ENCODE assay signal across 8 cellular contexts in the genomic region with DNA sequence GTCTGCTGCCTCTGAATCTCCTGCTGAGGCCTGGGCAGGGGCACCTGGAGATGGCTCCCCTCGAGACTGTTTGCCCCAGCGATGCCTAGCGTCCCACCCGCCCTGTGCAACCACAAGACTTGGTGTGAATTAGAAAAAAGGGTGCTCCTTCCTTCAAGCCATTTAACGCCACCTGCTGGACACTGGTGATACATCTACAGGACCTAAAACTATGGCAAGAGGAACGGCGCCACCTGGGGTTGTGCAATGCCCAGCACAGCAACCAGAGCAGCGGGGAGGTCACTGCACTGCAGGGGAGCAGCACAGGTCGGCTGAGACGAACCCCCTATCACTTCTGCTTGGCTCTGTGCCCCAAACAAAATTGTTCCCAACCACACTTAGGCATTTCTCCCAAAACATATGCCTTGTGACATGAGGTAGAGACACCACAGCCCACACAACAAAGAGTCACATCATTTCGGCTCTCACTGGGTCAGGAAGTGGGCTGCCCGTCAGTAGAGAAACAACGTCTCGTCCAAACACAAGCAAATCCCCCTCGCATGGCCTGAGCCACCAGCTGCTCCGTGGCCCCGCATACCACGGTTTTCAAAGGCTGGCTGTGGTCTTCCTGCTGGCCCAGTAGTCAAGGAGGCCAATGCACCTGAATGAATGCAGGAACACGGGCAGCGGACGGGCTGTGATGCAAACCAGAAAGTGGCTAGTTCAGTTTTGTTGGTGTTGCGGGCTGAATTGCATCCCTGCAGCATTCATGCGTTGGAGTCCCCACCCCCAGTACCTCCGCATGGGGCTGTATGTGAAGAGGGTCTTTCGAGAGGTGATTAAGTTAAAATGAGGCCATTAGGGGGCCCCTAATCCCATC.
DNase-seq lines count a peak whose midpoint lies in the region; ATAC-seq, FAIRE-seq and TF ChIP-seq lines count a peak whose summit lies in the region.
"Had no signal": no experiment of that assay in that cellular context is flagged by ENCODE, and none has a peak within 500 bp of the region (broad histone marks: within the 10 kb centered on the region; RNA-seq: fewer than 3 reads in every experiment).

No MANE protein-coding gene starts in this region.

- intact Hi-C loops in K562 (cut with micrococcal nuclease) (loop anchor here (1.0 kb wide), 1 partner anchor 613 kb away; no protein-coding TSS in a partner anchor), kidney (cut with DNase I) (no loop called here)

- no peaks in the 10 kb centered on the region for H3K9me3 ChIP-seq in MG63
- H3K9me3 ChIP-seq in Peyer's patch = no peaks in the 10 kb centered on the region
- no peaks in the 10 kb centered on the region for H3K9me3 ChIP-seq in K562 (replicated peaks; ENCODE audit: control insufficient read depth, insufficient read depth, low read depth, low read length)
- no peaks in the 10 kb centered on the region for H3K9me3 ChIP-seq in kidney (ENCODE audit: control insufficient read depth in 1 of 2, low read length in 2 of 2)
- H3K9me3 ChIP-seq in T-helper 17 cell (ENCODE audit: control insufficient read depth, low read length, poor library complexity, severe bottlenecking) = no peaks in the 10 kb centered on the region

- no peaks in the 10 kb centered on the region for H3K79me2 ChIP-seq in K562 (ENCODE audit: control insufficient read depth, insufficient read depth, low read length)

- H3K4me1 ChIP-seq in Peyer's patch (no peaks in the 10 kb centered on the region), K562 (replicated peaks in 1 of 2; ENCODE audit: control insufficient read depth in 2 of 2, insufficient read depth in 2 of 2, low read length in 2 of 2) (no peaks in the 10 kb centered on the region), kidney (ENCODE audit: control insufficient read depth in 1 of 2, insufficient read depth in 1 of 2, low read depth in 1 of 2, low read length in 2 of 2) (no peaks in the 10 kb centered on the region)

- no peak overlapping the region for H3K9ac ChIP-seq in K562 (ENCODE audit: insufficient read depth in 1 of 2, low read depth in 2 of 2, low read length in 2 of 2)
- H3K9ac ChIP-seq in kidney (ENCODE audit: low read length in 2 of 2) = no peak overlapping the region

- H3K4me2 ChIP-seq in K562 (ENCODE audit: insufficient read depth, low read length) = no peak overlapping the region

- peak in 4 of 6 experiments; percentile 40 to 60 (median 59) for TF ChIP-seq CTCF in Peyer's patch (IDR thresholded peaks at IDR 0.05)
- TF ChIP-seq CTCF in K562 (IDR thresholded peaks at IDR 0.05 in 2 of 3, conservative IDR thresholded peaks at IDR 0.05 in 1 of 3; ENCODE audit: insufficient read depth in 2 of 3, low read depth in 1 of 3, low read length in 3 of 3) = peak; percentile 92 to 99 (median 99)
- peak; percentile 75 for TF ChIP-seq CTCF in kidney (IDR thresholded peaks at IDR 0.05; ENCODE audit: borderline replicate concordance, extremely low read depth, insufficient read depth)

- H3K4me3 Mint-ChIP-seq in T-helper 17 cell = no peak overlapping the region
- H3K4me3 Mint-ChIP-seq: activated naive CD8-positive, alpha-beta T cell had no signal

- H3K4me1 Mint-ChIP-seq in T-helper 17 cell = no peaks in the 10 kb centered on the region

- no peak overlapping the region for H3K27ac Mint-ChIP-seq in T-helper 17 cell
- H3K27ac Mint-ChIP-seq: activated naive CD8-positive, alpha-beta T cell had no signal

- H3K36me3 ChIP-seq in MG63 (no peaks in the 10 kb centered on the region), Peyer's patch (no peaks in the 10 kb centered on the region), K562 (ENCODE audit: control insufficient read depth, insufficient read depth, low read length) (no peaks in the 10 kb centered on the region), kidney (ENCODE audit: control insufficient read depth in 1 of 2, insufficient read depth in 2 of 2, low read length in 2 of 2) (no peaks in the 10 kb centered on the region)

- peaks cover 7% of the 10 kb centered on the region; the same call in 1 of the 2 replicates for H4K20me1 ChIP-seq in K562 (replicated peaks; ENCODE audit: control insufficient read depth, insufficient read depth, low read length)

- H3K27ac ChIP-seq in Peyer's patch = no peak overlapping the region
- H3K27ac ChIP-seq in K562 (ENCODE audit: extremely low read depth, low read depth, low read length) = no peak overlapping the region
- no peak overlapping the region for H3K27ac ChIP-seq in kidney (ENCODE audit: low read depth in 2 of 2, low read length in 2 of 2)

- 11% methylated on average over 20 of the region's 25 CpGs for WGBS in K562 (ENCODE audit: insufficient coverage, low coverage, missing lambda C conversion rate)

- H3K4me3 ChIP-seq in MG63 = no peak overlapping the region
- no peak overlapping the region for H3K4me3 ChIP-seq in Peyer's patch
- no peak overlapping the region for H3K4me3 ChIP-seq in K562
- H3K4me3 ChIP-seq in kidney (ENCODE audit: low read length in 2 of 2) = no peak overlapping the region

- TF ChIP-seq EP300 in K562 (IDR thresholded peaks at IDR 0.05; ENCODE audit: low read length) = no peak

- H3K27me3 Mint-ChIP-seq in T-helper 17 cell = peaks cover 31% of the 10 kb centered on the region

- no peaks in the 10 kb centered on the region for H3K27me3 ChIP-seq in MG63
- H3K27me3 ChIP-seq in Peyer's patch = no peaks in the 10 kb centered on the region
- peaks cover 0 to 27% of the 10 kb centered on the region in 2 experiments; a peak in 2 of 5 replicates for H3K27me3 ChIP-seq in K562 (ENCODE audit: control insufficient read depth in 2 of 2, insufficient read depth in 2 of 2, low read length in 2 of 2)

- TF ChIP-seq POLR2A in Peyer's patch (IDR thresholded peaks at IDR 0.05) (no peak), K562 (conservative IDR thresholded peaks at IDR 0.05) (no peak)

- TF ChIP-seq RAD21 in K562 (CRISPR knock-in tag; conservative IDR thresholded peaks at IDR 0.05 in 1 of 2, IDR thresholded peaks at IDR 0.05 in 1 of 2) = peak; percentile 23 to 65; a peak in 3 of 4 replicates

- ATAC-seq in K562 = peak; percentile 98
- no peak for ATAC-seq in T-helper 17 cell

- CTCF ChIA-PET in K562 (lab: Yijun Ruan, JAX; ENCODE audit: low intra/inter-chr PET ratio) = interaction anchor here (1.4 kb wide), 1 partner anchor 613 kb away, joined by 8 read pairs; no protein-coding TSS in a partner anchor

- H3K9me1 ChIP-seq in K562 (ENCODE audit: control insufficient read depth, insufficient read depth, low read length) = peaks cover 4% of the 10 kb centered on the region

- FAIRE-seq in K562 (lab: Jason Lieb, UNC) (no peak), kidney (lab: Jason Lieb, UNC) (no peak)

- POLR2A ChIA-PET in K562 (lab: Yijun Ruan, JAX) = interaction anchor here (0.6 kb wide), 1 partner anchor 127 kb away, joined by 4 read pairs; no protein-coding TSS in a partner anchor

- peak; percentile 4 for DNase-seq in GM04504 (ENCODE audit: low read depth)
- peak; percentile 64 for DNase-seq in MG63
- peak in 2 of 3 donors; percentile 67 to 70 for DNase-seq in Peyer's patch
- DNase-seq in K562 (ENCODE audit: extremely low read depth in 1 of 4, low spot score in 3 of 4) = peak; percentile 60 to 82 (median 70)
- DNase-seq in kidney = no peak
- peak; percentile 48 for DNase-seq in stimulated activated CD4-positive, alpha-beta T cell treated with anti-CD3 and anti-CD28 coated beads, Interleukin-4, amount 100 ng/mL, for 24 hours
- no peak for DNase-seq in T-helper 17 cell

- H2AFZ ChIP-seq in K562 (ENCODE audit: low read depth, low read length) = no peak overlapping the region

- in situ Hi-C loops in K562 (cut with MboI) = no loop called here

- no TSS peak for BruUV-seq in K562 (replicated peaks; lab: Mats Ljungman, UMichigan)

- H3K36me3 Mint-ChIP-seq in T-helper 17 cell (ENCODE audit: low read depth) = no peaks in the 10 kb centered on the region
- H3K36me3 Mint-ChIP-seq: activated naive CD8-positive, alpha-beta T cell had no signal

Comparison
In these comparisons a context has a peak if more than half of its experiments do, and no peak if none do; other contexts are left out.
1. DNase-seq: peak in GM04504 (single experiment), MG63 (single experiment), Peyer's patch (2 of 3), K562 (4 of 4) and stimulated activated CD4-positive, alpha-beta T cell treated with anti-CD3 and anti-CD28 coated beads, Interleukin-4, amount 100 ng/mL, for 24 hours (single experiment); none in kidney (single experiment) and T-helper 17 cell (0 of 3).
2. Peak in every context shown above with its lines, with median percentiles within 50 percentile points of each other: CTCF ChIP-seq.